Comparison of ENCODE assay signal across 40 cellular contexts in the genomic region with DNA sequence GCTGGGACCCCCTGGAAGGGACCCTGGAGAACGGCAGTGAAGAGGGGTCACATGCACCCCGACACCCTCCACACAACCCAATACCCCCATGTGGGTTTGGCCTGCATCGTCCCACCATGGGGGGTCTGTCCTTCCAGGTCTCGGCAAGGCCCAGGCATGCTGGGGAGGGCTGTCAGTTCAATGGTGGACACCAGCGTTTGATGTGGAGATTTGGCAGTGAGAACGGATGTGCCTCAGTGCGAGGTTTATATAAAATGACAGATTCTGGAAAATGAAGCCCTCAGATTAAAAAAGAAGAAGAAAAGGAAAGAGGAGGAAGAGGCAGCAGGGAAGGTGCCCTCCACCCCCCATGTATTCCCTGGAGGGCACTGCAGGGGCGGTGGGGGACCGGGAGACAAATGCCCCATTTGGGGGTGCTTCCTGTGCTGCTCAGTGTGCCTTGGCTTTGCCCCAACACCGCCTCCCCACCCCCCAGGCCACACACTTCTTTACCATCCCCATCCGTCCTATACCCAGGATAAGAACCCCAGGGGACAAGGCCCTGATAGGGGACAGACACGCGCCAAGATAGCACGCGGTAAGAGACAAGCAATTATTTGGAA. TPM values are rescaled to one million over a fixed set of nuclear protein-coding genes. Genes with fewer than 3 reads are reported as not detected.
"Had no signal": no experiment of that assay in that cellular context is flagged by ENCODE, and none has a peak within 500 bp of the region (broad histone marks: within the 10 kb centered on the region; RNA-seq: fewer than 3 reads in every experiment).

No MANE protein-coding gene starts in this region.

- H3K27me3 ChIP-seq: Peyer's patch had no signal

- H3K4me3 Mint-ChIP-seq: activated B cell treated with CpG ODN at 0.5 μM for 24 hours; activated CD4-positive, alpha-beta T cell treated with anti-CD3 and anti-CD28 coated beads, Interleukin-2, amount 10 ng/mL, durations not matched to agents 24 days and 14 days; activated CD8-positive, alpha-beta T cell treated with anti-CD3 and anti-CD28 coated beads for 36 hours; activated naive CD4-positive, alpha-beta T cell treated with anti-CD3 and anti-CD28 coated beads for 36 hours; activated naive CD8-positive, alpha-beta T cell; activated naive CD8-positive, alpha-beta T cell treated with anti-CD3 and anti-CD28 coated beads, Interleukin-2, amount 50 U/mL, for 24 hours; activated T-cell treated with anti-CD3 and anti-CD28 coated beads, Interleukin-2, amount 50 U/mL, for 72 hours; activated T-helper 17 cell treated with anti-CD3 and anti-CD28 coated beads, Interleukin-2, amount 50 U/mL, for 72 hours; central memory CD8-positive, alpha-beta T cell had no signal

- DNase-seq: activated B cell treated with CpG ODN at 0.5 μM for 24 hours; activated CD4-positive, alpha-beta T cell treated with anti-CD3 and anti-CD28 coated beads for 1 hour; activated CD4-positive, alpha-beta T cell treated with anti-CD3 and anti-CD28 coated beads, Interleukin-2, amount 10 ng/mL, durations not matched to agents 24 days and 14 days; activated CD4-positive, alpha-beta T cell treated with anti-CD3 and anti-CD28 coated beads, Interleukin-2, amount 50 U/mL, for 4 hours; activated CD8-positive, alpha-beta T cell treated with anti-CD3 and anti-CD28 coated beads for 36 hours; activated gamma-delta T cell; activated naive CD4-positive, alpha-beta T cell treated with anti-CD3 and anti-CD28 coated beads for 36 hours; activated naive CD8-positive, alpha-beta T cell treated with anti-CD3 and anti-CD28 coated beads, Interleukin-2, amount 50 U/mL, for 24 hours; activated T-cell treated with anti-CD3 and anti-CD28 coated beads, Interleukin-2, amount 50 U/mL, for 1 hour; activated T-cell treated with anti-CD3 and anti-CD28 coated beads, Interleukin-2, amount 50 U/mL, for 72 hours; anterior cingulate cortex; MM.1S; MV-4-11; NCI-H1092; NCI-H1436 treated with DMSO at 0.1 percent for 48 hours; NCI-H1694 treated with DMSO at 0.1 percent for 48 hours; NCI-H2029; NCI-H345; NCI-H510A; NCI-H526; NCI-H748 treated with DMSO at 0.1 percent for 48 hours; NK-92 treated with Interleukin-12 subunit alpha and Interleukin-12 subunit beta, amount 100 ng/mL, for 24 hours; PC-3; Peyer's patch; RPMI8226; SIG-M5; SW 1271; T-helper 1 cell; T-helper 2 cell; T-helper 9 cell had no signal

- H3K27me3 Mint-ChIP-seq: activated CD4-positive, alpha-beta T cell treated with anti-CD3 and anti-CD28 coated beads, Interleukin-2, amount 10 ng/mL, durations not matched to agents 24 days and 14 days had no signal

- H3K36me3 ChIP-seq: cardiac muscle cell, Peyer's patch had no signal

- H3K4me3 ChIP-seq: cardiac muscle cell, Peyer's patch had no signal

- H3K9me3 Mint-ChIP-seq: activated B cell treated with CpG ODN at 0.5 μM for 24 hours; activated CD4-positive, alpha-beta T cell treated with anti-CD3 and anti-CD28 coated beads, Interleukin-2, amount 10 ng/mL, durations not matched to agents 24 days and 14 days; activated CD8-positive, alpha-beta T cell treated with anti-CD3 and anti-CD28 coated beads for 36 hours; activated naive CD4-positive, alpha-beta T cell treated with anti-CD3 and anti-CD28 coated beads for 36 hours; activated naive CD8-positive, alpha-beta T cell treated with anti-CD3 and anti-CD28 coated beads, Interleukin-2, amount 50 U/mL, for 24 hours; activated T-cell treated with anti-CD3 and anti-CD28 coated beads, Interleukin-2, amount 50 U/mL, for 72 hours; activated T-helper 17 cell treated with anti-CD3 and anti-CD28 coated beads, Interleukin-2, amount 50 U/mL, for 72 hours; central memory CD8-positive, alpha-beta T cell had no signal

- H3K4me2 ChIP-seq: KMS-11 had no signal

- H3K27ac ChIP-seq: cardiac muscle cell, KMS-11, Peyer's patch, VCaP had no signal

- H3K36me3 Mint-ChIP-seq: activated naive CD8-positive, alpha-beta T cell had no signal

- H3K27ac Mint-ChIP-seq: activated B cell treated with CpG ODN at 0.5 μM for 24 hours; activated CD4-positive, alpha-beta T cell treated with anti-CD3 and anti-CD28 coated beads, Interleukin-2, amount 10 ng/mL, durations not matched to agents 24 days and 14 days; activated CD8-positive, alpha-beta T cell treated with anti-CD3 and anti-CD28 coated beads for 36 hours; activated naive CD4-positive, alpha-beta T cell treated with anti-CD3 and anti-CD28 coated beads for 36 hours; activated naive CD8-positive, alpha-beta T cell; activated naive CD8-positive, alpha-beta T cell treated with anti-CD3 and anti-CD28 coated beads, Interleukin-2, amount 50 U/mL, for 24 hours; activated T-cell treated with anti-CD3 and anti-CD28 coated beads, Interleukin-2, amount 50 U/mL, for 72 hours; activated T-helper 17 cell treated with anti-CD3 and anti-CD28 coated beads, Interleukin-2, amount 50 U/mL, for 72 hours had no signal

- H3K9me3 ChIP-seq: Peyer's patch had no signal

- ATAC-seq: activated CD8-positive, alpha-beta T cell treated with anti-CD3 and anti-CD28 coated beads for 36 hours; activated naive CD8-positive, alpha-beta T cell treated with anti-CD3 and anti-CD28 coated beads, Interleukin-2, amount 50 U/mL, for 24 hours; activated T-cell treated with anti-CD3 and anti-CD28 coated beads, Interleukin-2, amount 50 U/mL, for 72 hours; activated T-helper 17 cell treated with anti-CD3 and anti-CD28 coated beads, Interleukin-2, amount 50 U/mL, for 72 hours; PC-3; SK-N-SH treated with all-trans-retinoic acid at 6 μM for 48 hours had no signal

- H3K4me1 ChIP-seq: Peyer's patch had no signal

- H3K9ac ChIP-seq: KMS-11 had no signal

- H3K4me1 Mint-ChIP-seq: activated B cell treated with CpG ODN at 0.5 μM for 24 hours; activated CD4-positive, alpha-beta T cell treated with anti-CD3 and anti-CD28 coated beads, Interleukin-2, amount 10 ng/mL, durations not matched to agents 24 days and 14 days; activated naive CD8-positive, alpha-beta T cell treated with anti-CD3 and anti-CD28 coated beads, Interleukin-2, amount 50 U/mL, for 24 hours; activated T-helper 17 cell treated with anti-CD3 and anti-CD28 coated beads, Interleukin-2, amount 50 U/mL, for 72 hours; central memory CD8-positive, alpha-beta T cell had no signal

RNA-seq across cellular contexts. Expression of a gene that starts 21.1 kb away (rescaled TPM):
- total RNA-seq: activated CD4-positive, alpha-beta T cell treated with anti-CD3 and anti-CD28 coated beads, Interleukin-2, amount 10 ng/mL, durations not matched to agents 24 days and 14 days; activated CD8-positive, alpha-beta memory T cell treated with anti-CD3 and anti-CD28 coated beads for 36 hours; activated CD8-positive, alpha-beta T cell treated with anti-CD3 and anti-CD28 coated beads for 36 hours; activated naive CD4-positive, alpha-beta T cell treated with anti-CD3 and anti-CD28 coated beads for 36 hours; activated T-helper 17 cell treated with anti-CD3 and anti-CD28 coated beads, Interleukin-2, amount 50 U/mL, for 72 hours; LHCN-M2; PC-3; SK-MEL-5 had no signal
